3 cellular contexts compared by ENCODE assay signal in the genomic region with DNA sequence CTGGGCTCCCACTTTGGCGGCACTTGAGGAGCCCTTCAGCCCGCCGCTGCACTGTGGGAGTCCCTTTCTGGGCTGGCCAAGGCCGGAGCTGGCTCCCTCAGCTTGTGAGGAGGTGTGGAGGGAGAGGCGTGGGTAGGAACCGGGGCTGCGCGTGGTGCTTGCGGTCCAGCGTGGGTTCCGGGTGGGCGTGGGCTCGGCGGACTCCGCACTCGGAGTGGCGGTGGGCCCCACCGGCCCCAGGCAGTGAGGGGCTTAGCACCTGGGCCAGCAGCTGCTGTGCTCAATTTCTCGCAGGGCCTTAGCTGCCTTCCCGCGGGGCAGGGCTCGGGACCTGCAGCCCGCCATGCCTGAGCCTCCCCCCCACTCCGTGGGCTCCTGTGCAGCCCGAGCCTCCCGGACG. TPM values are rescaled to one million over a fixed set of nuclear protein-coding genes. Genes with fewer than 3 reads are reported as not detected.
"Had no signal": no experiment of that assay in that cellular context is flagged by ENCODE, and none has a peak within 500 bp of the region (broad histone marks: within the 10 kb centered on the region; RNA-seq: fewer than 3 reads in every experiment).

No MANE protein-coding gene starts in this region.

RNA-seq across cellular contexts. Expression of gene KCNAB1, which starts 21.0 kb away (rescaled TPM):
- total RNA-seq: OCI-LY7, PC-3, SJCRH30 had no signal
